In the genomic region with DNA sequence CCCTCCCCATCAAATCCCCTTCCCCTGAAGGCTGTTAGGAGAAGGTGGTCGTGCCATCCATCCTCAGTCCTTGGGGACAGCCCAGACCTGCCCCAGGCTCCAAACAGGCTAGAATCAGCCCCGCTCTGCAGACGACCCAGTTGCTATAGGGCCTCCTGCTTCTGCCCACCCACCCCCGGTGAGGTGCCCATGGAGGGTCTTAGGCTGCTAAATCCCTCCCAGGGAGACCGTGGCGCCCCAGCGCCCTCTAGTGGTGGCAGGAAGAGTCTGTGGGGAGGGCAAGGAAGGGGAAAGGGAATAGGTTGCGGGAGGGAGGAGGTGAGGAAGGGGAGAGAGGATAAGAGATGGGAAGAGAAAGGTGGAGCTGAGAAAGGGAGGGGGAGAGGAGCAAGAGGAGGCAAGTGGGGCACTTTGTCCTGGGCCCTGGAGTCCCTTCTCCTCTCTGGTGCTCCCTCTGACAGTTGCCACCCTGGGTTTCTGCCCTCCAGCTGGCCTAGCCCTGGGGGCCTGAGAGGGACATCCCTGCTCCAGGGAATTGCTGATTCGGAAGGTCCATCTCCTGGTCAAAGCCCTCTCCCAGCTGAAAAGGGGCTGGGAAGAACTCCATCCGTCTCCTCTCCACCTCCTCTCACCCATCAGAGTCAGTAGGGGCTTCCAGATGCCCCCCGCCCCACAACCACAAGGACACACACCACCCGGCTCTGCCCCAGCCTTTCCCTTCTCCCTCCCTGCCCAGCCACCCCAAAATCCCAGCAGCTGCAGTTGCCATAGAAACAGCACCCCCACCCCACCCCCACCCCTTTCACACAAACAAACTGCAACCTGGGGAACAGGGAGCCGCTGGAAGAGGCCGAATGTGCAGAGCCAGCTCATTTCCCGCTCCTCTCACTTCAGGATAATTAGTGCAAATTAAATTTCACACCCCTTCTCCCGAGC, we compare ENCODE assay signal across 8 cellular contexts. TPM values are rescaled to one million over a fixed set of nuclear protein-coding genes. Genes with fewer than 3 reads are reported as not detected.
DNase-seq lines count a peak whose midpoint lies in the region; ATAC-seq and TF ChIP-seq lines count a peak whose summit lies in the region.

No MANE protein-coding gene starts in this region.

- H3K4me1 ChIP-seq in ascending aorta = no peaks in the 10 kb centered on the region

- H3K9me3 ChIP-seq in ascending aorta = peaks cover 0 to 3% of the 10 kb centered on the region in 2 donors

- TF ChIP-seq CTCF in NB4 (IDR thresholded peaks at IDR 0.05; ENCODE audit: low read depth, low read length) (peak; percentile 82), retinal pigment epithelial cell (conservative IDR thresholded peaks at IDR 0.05; ENCODE audit: low read depth, low read length) (peak; percentile 92), ascending aorta (IDR thresholded peaks at IDR 0.05) (peak in 1 of 3 experiments; percentile 33)

- H3K27me3 ChIP-seq in ascending aorta = no peaks in the 10 kb centered on the region

- TF ChIP-seq POLR2A in NB4 (IDR thresholded peaks at IDR 0.05; ENCODE audit: extremely low read depth, insufficient read length) = no peak

- H3K4me3 ChIP-seq in NB4 (ENCODE audit: low read depth, low read length) (no peak overlapping the region), retinal pigment epithelial cell (ENCODE audit: low read length) (no peak overlapping the region), ascending aorta (no peak overlapping the region)

- DNase-seq in ELF-1 (ENCODE audit: low read depth, low spot score) (peak; percentile 77), NB4 (ENCODE audit: low read depth) (peak; percentile 37), activated T-cell treated with anti-CD3 and anti-CD28 coated beads for 24 hours (ENCODE audit: low read depth) (peak; percentile 10), glomerular visceral epithelial cell (ENCODE audit: extremely low spot score) (peak; percentile 35), retinal pigment epithelial cell (ENCODE audit: low read depth) (no peak), ascending aorta (ENCODE audit: low spot score in 2 of 2) (no peak), DMS79 treated with DMSO at 0.1 percent for 48 hours (lab: John Stamatoyannopoulos, UW) (no peak)

- intact Hi-C loops in ascending aorta (cut with DNase I) = no loop called here

- H3K36me3 ChIP-seq in ascending aorta = no peaks in the 10 kb centered on the region

- H3K27ac ChIP-seq in ascending aorta = no peak overlapping the region

- ATAC-seq in GM21367 (IDR thresholded peaks at IDR 0.05; ENCODE audit: unreplicated experiment) = no peak

RNA-seq across cellular contexts. Expression of a gene that starts 55.4 kb away (rescaled TPM):
- 1.9 TPM for total RNA-seq in ascending aorta

Comparison
In these comparisons a context has a peak if more than half of its experiments do, and no peak if none do; other contexts are left out.
1. DNase-seq: peak in ELF-1 (single experiment), NB4 (single experiment), activated T-cell treated with anti-CD3 and anti-CD28 coated beads for 24 hours (single experiment) and glomerular visceral epithelial cell (single experiment); none in retinal pigment epithelial cell (single experiment), ascending aorta (0 of 2) and DMS79 treated with DMSO at 0.1 percent for 48 hours (single experiment).